2 cellular contexts compared by ENCODE assay signal in the genomic region with DNA sequence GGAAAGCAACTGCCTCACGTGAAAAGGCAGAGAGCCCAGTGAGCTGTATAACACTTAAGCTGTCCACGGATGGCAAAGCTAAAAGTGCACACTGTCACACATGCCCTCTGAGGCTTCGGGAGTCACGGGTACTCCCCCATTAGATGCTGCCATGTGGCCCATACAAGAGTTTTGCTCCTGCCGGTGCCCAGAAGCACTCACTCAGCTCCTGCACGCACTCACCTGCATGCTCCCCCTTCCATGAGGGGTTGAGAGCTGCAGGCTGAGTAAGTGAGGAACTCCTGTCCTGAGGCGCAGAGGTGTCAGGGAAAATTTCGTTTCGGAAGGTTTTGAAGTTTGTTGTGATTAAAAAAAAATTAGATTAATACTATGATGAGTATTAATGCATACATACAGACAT.
TF ChIP-seq lines count a peak whose summit lies in the region.

No MANE protein-coding gene starts in this region.

TF ChIP-seq in A549, 52 proteins besides CTCF, POLR2A, EP300 and RAD21:
- TF ChIP-seq EHMT2 (IDR thresholded peaks at IDR 0.05; ENCODE audit: low read depth) = no peak
- TF ChIP-seq NFE2L2 (conservative IDR thresholded peaks at IDR 0.05; ENCODE audit: low read length) = no peak
- no peak for TF ChIP-seq KDM5A (IDR thresholded peaks at IDR 0.05)
- TF ChIP-seq HOXB13 (CRISPR knock-in tag; IDR thresholded peaks at IDR 0.05; ENCODE audit: low read depth) = no peak
- no peak for TF ChIP-seq ZSCAN20 (CRISPR knock-in tag; IDR thresholded peaks at IDR 0.05)
- no peak for TF ChIP-seq POLR2AphosphoS2 (conservative IDR thresholded peaks at IDR 0.05; ENCODE audit: low read length)
- TF ChIP-seq HEYL (CRISPR knock-in tag; IDR thresholded peaks at IDR 0.05) = no peak
- TF ChIP-seq USF2 (IDR thresholded peaks at IDR 0.05) = no peak
- TF ChIP-seq CEBPB (IDR thresholded peaks at IDR 0.05) = no peak
- TF ChIP-seq, protein P1, sequence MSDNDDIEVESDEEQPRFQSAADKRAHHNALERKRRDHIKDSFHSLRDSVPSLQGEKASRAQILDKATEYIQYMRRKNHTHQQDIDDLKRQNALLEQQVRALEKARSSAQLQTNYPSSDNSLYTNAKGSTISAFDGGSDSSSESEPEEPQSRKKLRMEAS (IDR thresholded peaks at IDR 0.05) = no peak
- TF ChIP-seq, protein P2, sequence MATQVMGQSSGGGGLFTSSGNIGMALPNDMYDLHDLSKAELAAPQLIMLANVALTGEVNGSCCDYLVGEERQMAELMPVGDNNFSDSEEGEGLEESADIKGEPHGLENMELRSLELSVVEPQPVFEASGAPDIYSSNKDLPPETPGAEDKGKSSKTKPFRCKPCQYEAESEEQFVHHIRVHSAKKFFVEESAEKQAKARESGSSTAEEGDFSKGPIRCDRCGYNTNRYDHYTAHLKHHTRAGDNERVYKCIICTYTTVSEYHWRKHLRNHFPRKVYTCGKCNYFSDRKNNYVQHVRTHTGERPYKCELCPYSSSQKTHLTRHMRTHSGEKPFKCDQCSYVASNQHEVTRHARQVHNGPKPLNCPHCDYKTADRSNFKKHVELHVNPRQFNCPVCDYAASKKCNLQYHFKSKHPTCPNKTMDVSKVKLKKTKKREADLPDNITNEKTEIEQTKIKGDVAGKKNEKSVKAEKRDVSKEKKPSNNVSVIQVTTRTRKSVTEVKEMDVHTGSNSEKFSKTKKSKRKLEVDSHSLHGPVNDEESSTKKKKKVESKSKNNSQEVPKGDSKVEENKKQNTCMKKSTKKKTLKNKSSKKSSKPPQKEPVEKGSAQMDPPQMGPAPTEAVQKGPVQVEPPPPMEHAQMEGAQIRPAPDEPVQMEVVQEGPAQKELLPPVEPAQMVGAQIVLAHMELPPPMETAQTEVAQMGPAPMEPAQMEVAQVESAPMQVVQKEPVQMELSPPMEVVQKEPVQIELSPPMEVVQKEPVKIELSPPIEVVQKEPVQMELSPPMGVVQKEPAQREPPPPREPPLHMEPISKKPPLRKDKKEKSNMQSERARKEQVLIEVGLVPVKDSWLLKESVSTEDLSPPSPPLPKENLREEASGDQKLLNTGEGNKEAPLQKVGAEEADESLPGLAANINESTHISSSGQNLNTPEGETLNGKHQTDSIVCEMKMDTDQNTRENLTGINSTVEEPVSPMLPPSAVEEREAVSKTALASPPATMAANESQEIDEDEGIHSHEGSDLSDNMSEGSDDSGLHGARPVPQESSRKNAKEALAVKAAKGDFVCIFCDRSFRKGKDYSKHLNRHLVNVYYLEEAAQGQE (IDR thresholded peaks at IDR 0.05) = no peak
- no peak for TF ChIP-seq FOSL2 (IDR thresholded peaks at IDR 0.05)
- TF ChIP-seq FOSL2 (CRISPR knock-in tag; IDR thresholded peaks at IDR 0.05) = no peak
- TF ChIP-seq CBX8 (IDR thresholded peaks at IDR 0.05) = no peak
- TF ChIP-seq PHF8 (IDR thresholded peaks at IDR 0.05; ENCODE audit: borderline replicate concordance, low read depth) = no peak
- no peak for TF ChIP-seq ELK1 (IDR thresholded peaks at IDR 0.05; ENCODE audit: low read depth, low read length)
- no peak for TF ChIP-seq TP53 (CRISPR knock-in tag; IDR thresholded peaks at IDR 0.05)
- no peak for TF ChIP-seq ATOH8 (CRISPR knock-in tag; IDR thresholded peaks at IDR 0.05; ENCODE audit: low read depth)
- no peak for TF ChIP-seq MYC (IDR thresholded peaks at IDR 0.05; ENCODE audit: borderline replicate concordance, low read length)

TF ChIP-seq in H1, 55 proteins besides CTCF, POLR2A, EP300 and RAD21:
- TF ChIP-seq HDAC2 (IDR thresholded peaks at IDR 0.05; ENCODE audit: borderline replicate concordance in 1 of 2, low read depth in 2 of 2, low read length in 2 of 2) (no peak), SRF (IDR thresholded peaks at IDR 0.05; ENCODE audit: low read depth, low read length) (no peak), TAF1 (IDR thresholded peaks at IDR 0.05; ENCODE audit: low read depth, low read length) (no peak), EZH2 (IDR thresholded peaks at IDR 0.05; ENCODE audit: low read depth, low read length, severe bottlenecking) (no peak), KDM5A (IDR thresholded peaks at IDR 0.05; ENCODE audit: low read length) (no peak), E2F6 (IDR thresholded peaks at IDR 0.05) (no peak), POLR2AphosphoS5 (IDR thresholded peaks at IDR 0.05; ENCODE audit: low read depth, low read length) (no peak), CBX5 (IDR thresholded peaks at IDR 0.05; ENCODE audit: low read depth, low read length) (no peak), MAFK (IDR thresholded peaks at IDR 0.05; ENCODE audit: low read depth, low read length) (no peak), SIRT6 (IDR thresholded peaks at IDR 0.05; ENCODE audit: low read length) (no peak), POU5F1 (IDR thresholded peaks at IDR 0.05; ENCODE audit: low read depth, low read length) (no peak), CBX8 (IDR thresholded peaks at IDR 0.05; ENCODE audit: borderline replicate concordance, low read depth, low read length) (no peak), ASH2L (IDR thresholded peaks at IDR 0.05; ENCODE audit: low read length) (no peak), SIX5 (IDR thresholded peaks at IDR 0.05; ENCODE audit: low read depth, low read length) (no peak), HDAC6 (IDR thresholded peaks at IDR 0.05; ENCODE audit: low read depth, low read length) (no peak), RNF2 (IDR thresholded peaks at IDR 0.05; ENCODE audit: borderline replicate concordance, low read depth, low read length, missing control alignments, poor library complexity, severe bottlenecking) (no peak), SUZ12 (IDR thresholded peaks at IDR 0.05; ENCODE audit: low read length) (no peak), CHD2 (IDR thresholded peaks at IDR 0.05; ENCODE audit: low read length) (no peak)
- TF ChIP-seq, protein P3, sequence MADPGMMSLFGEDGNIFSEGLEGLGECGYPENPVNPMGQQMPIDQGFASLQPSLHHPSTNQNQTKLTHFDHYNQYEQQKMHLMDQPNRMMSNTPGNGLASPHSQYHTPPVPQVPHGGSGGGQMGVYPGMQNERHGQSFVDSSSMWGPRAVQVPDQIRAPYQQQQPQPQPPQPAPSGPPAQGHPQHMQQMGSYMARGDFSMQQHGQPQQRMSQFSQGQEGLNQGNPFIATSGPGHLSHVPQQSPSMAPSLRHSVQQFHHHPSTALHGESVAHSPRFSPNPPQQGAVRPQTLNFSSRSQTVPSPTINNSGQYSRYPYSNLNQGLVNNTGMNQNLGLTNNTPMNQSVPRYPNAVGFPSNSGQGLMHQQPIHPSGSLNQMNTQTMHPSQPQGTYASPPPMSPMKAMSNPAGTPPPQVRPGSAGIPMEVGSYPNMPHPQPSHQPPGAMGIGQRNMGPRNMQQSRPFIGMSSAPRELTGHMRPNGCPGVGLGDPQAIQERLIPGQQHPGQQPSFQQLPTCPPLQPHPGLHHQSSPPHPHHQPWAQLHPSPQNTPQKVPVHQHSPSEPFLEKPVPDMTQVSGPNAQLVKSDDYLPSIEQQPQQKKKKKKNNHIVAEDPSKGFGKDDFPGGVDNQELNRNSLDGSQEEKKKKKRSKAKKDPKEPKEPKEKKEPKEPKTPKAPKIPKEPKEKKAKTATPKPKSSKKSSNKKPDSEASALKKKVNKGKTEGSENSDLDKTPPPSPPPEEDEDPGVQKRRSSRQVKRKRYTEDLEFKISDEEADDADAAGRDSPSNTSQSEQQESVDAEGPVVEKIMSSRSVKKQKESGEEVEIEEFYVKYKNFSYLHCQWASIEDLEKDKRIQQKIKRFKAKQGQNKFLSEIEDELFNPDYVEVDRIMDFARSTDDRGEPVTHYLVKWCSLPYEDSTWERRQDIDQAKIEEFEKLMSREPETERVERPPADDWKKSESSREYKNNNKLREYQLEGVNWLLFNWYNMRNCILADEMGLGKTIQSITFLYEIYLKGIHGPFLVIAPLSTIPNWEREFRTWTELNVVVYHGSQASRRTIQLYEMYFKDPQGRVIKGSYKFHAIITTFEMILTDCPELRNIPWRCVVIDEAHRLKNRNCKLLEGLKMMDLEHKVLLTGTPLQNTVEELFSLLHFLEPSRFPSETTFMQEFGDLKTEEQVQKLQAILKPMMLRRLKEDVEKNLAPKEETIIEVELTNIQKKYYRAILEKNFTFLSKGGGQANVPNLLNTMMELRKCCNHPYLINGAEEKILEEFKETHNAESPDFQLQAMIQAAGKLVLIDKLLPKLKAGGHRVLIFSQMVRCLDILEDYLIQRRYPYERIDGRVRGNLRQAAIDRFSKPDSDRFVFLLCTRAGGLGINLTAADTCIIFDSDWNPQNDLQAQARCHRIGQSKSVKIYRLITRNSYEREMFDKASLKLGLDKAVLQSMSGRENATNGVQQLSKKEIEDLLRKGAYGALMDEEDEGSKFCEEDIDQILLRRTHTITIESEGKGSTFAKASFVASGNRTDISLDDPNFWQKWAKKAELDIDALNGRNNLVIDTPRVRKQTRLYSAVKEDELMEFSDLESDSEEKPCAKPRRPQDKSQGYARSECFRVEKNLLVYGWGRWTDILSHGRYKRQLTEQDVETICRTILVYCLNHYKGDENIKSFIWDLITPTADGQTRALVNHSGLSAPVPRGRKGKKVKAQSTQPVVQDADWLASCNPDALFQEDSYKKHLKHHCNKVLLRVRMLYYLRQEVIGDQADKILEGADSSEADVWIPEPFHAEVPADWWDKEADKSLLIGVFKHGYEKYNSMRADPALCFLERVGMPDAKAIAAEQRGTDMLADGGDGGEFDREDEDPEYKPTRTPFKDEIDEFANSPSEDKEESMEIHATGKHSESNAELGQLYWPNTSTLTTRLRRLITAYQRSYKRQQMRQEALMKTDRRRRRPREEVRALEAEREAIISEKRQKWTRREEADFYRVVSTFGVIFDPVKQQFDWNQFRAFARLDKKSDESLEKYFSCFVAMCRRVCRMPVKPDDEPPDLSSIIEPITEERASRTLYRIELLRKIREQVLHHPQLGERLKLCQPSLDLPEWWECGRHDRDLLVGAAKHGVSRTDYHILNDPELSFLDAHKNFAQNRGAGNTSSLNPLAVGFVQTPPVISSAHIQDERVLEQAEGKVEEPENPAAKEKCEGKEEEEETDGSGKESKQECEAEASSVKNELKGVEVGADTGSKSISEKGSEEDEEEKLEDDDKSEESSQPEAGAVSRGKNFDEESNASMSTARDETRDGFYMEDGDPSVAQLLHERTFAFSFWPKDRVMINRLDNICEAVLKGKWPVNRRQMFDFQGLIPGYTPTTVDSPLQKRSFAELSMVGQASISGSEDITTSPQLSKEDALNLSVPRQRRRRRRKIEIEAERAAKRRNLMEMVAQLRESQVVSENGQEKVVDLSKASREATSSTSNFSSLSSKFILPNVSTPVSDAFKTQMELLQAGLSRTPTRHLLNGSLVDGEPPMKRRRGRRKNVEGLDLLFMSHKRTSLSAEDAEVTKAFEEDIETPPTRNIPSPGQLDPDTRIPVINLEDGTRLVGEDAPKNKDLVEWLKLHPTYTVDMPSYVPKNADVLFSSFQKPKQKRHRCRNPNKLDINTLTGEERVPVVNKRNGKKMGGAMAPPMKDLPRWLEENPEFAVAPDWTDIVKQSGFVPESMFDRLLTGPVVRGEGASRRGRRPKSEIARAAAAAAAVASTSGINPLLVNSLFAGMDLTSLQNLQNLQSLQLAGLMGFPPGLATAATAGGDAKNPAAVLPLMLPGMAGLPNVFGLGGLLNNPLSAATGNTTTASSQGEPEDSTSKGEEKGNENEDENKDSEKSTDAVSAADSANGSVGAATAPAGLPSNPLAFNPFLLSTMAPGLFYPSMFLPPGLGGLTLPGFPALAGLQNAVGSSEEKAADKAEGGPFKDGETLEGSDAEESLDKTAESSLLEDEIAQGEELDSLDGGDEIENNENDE (IDR thresholded peaks at IDR 0.05; ENCODE audit: insufficient replicate concordance, low read length) = no peak
